In the genomic region with DNA sequence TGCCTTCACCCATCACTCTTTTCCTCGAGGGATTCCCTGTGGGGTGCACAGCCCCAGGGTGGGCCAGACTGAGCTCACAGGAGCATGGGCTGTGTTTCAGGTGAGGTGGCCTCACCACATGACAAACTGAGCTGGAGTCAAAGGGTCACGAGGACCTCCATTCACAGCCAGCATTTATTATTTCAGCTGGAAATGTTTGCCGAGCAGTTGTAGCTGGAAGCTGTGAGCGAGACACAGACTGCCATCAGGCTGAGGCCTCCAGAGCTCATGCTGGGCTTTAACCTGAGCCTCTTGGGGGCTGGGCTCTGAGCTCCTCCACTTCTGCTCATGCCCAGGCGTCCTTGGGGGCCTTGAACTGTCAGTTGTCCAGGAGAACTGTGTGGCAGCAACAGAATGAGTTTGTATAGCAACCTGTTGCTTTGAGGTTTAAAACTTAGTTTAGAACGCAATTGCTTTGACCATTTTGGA, we compare ENCODE assay signal across 1 cellular context.
TF ChIP-seq lines count a peak whose summit lies in the region.

No MANE protein-coding gene starts in this region.

TF ChIP-seq in HepG2, 621 proteins besides CTCF, POLR2A, EP300 and RAD21 (continued from another document and continues in another):
- TF ChIP-seq, protein P1, sequence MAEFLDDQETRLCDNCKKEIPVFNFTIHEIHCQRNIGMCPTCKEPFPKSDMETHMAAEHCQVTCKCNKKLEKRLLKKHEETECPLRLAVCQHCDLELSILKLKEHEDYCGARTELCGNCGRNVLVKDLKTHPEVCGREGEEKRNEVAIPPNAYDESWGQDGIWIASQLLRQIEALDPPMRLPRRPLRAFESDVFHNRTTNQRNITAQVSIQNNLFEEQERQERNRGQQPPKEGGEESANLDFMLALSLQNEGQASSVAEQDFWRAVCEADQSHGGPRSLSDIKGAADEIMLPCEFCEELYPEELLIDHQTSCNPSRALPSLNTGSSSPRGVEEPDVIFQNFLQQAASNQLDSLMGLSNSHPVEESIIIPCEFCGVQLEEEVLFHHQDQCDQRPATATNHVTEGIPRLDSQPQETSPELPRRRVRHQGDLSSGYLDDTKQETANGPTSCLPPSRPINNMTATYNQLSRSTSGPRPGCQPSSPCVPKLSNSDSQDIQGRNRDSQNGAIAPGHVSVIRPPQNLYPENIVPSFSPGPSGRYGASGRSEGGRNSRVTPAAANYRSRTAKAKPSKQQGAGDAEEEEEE (CRISPR knock-in tag; IDR thresholded peaks at IDR 0.05; ENCODE audit: borderline replicate concordance): no peak
- TF ChIP-seq, protein P2, sequence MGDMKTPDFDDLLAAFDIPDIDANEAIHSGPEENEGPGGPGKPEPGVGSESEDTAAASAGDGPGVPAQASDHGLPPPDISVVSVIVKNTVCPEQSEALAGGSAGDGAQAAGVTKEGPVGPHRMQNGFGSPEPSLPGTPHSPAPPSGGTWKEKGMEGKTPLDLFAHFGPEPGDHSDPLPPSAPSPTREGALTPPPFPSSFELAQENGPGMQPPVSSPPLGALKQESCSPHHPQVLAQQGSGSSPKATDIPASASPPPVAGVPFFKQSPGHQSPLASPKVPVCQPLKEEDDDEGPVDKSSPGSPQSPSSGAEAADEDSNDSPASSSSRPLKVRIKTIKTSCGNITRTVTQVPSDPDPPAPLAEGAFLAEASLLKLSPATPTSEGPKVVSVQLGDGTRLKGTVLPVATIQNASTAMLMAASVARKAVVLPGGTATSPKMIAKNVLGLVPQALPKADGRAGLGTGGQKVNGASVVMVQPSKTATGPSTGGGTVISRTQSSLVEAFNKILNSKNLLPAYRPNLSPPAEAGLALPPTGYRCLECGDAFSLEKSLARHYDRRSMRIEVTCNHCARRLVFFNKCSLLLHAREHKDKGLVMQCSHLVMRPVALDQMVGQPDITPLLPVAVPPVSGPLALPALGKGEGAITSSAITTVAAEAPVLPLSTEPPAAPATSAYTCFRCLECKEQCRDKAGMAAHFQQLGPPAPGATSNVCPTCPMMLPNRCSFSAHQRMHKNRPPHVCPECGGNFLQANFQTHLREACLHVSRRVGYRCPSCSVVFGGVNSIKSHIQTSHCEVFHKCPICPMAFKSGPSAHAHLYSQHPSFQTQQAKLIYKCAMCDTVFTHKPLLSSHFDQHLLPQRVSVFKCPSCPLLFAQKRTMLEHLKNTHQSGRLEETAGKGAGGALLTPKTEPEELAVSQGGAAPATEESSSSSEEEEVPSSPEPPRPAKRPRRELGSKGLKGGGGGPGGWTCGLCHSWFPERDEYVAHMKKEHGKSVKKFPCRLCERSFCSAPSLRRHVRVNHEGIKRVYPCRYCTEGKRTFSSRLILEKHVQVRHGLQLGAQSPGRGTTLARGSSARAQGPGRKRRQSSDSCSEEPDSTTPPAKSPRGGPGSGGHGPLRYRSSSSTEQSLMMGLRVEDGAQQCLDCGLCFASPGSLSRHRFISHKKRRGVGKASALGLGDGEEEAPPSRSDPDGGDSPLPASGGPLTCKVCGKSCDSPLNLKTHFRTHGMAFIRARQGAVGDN (CRISPR knock-in tag; IDR thresholded peaks at IDR 0.05): peak; percentile 88
- TF ChIP-seq ARHGAP35 (CRISPR knock-in tag; IDR thresholded peaks at IDR 0.05; ENCODE audit: borderline replicate concordance): no peak
- peak; percentile 66 for TF ChIP-seq RXRA (CRISPR knock-in tag; IDR thresholded peaks at IDR 0.05)
- TF ChIP-seq ZNF570 (CRISPR knock-in tag; IDR thresholded peaks at IDR 0.05; ENCODE audit: borderline replicate concordance): no peak
- no peak for TF ChIP-seq SP140L (CRISPR knock-in tag; IDR thresholded peaks at IDR 0.05; ENCODE audit: borderline replicate concordance)
- TF ChIP-seq, protein P3, sequence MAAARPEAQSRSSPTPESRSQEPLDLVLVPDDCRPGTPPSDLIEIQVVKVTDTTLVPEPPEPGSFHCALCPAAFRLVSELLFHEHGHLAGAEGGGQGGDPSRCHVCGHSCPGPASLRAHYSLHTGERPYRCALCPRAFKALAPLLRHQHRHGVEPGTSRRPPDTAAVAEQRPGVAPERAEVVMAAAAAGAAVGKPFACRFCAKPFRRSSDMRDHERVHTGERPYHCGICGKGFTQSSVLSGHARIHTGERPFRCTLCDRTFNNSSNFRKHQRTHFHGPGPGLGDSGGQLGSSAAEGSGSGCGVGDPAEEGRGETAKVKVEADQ (CRISPR knock-in tag; IDR thresholded peaks at IDR 0.05; ENCODE audit: borderline replicate concordance): no peak
- no peak for TF ChIP-seq ZFP90 (CRISPR knock-in tag; IDR thresholded peaks at IDR 0.05; ENCODE audit: borderline replicate concordance)
- no peak for TF ChIP-seq ZNF746 (CRISPR knock-in tag; IDR thresholded peaks at IDR 0.05)
- TF ChIP-seq, protein P4, sequence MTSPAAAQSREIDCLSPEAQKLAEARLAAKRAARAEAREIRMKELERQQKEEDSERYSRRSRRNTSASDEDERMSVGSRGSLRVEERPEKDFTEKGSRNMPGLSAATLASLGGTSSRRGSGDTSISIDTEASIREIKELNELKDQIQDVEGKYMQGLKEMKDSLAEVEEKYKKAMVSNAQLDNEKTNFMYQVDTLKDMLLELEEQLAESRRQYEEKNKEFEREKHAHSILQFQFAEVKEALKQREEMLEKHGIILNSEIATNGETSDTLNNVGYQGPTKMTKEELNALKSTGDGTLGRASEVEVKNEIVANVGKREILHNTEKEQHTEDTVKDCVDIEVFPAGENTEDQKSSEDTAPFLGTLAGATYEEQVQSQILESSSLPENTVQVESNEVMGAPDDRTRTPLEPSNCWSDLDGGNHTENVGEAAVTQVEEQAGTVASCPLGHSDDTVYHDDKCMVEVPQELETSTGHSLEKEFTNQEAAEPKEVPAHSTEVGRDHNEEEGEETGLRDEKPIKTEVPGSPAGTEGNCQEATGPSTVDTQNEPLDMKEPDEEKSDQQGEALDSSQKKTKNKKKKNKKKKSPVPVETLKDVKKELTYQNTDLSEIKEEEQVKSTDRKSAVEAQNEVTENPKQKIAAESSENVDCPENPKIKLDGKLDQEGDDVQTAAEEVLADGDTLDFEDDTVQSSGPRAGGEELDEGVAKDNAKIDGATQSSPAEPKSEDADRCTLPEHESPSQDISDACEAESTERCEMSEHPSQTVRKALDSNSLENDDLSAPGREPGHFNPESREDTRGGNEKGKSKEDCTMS (CRISPR knock-in tag; conservative IDR thresholded peaks at IDR 0.05): no peak
- no peak for TF ChIP-seq CENPX (CRISPR knock-in tag; IDR thresholded peaks at IDR 0.05)
- no peak for TF ChIP-seq GLI4 (CRISPR knock-in tag; IDR thresholded peaks at IDR 0.05; ENCODE audit: borderline replicate concordance)
- TF ChIP-seq ZNF563 (CRISPR knock-in tag; IDR thresholded peaks at IDR 0.05): no peak
- TF ChIP-seq ZNF484 (CRISPR knock-in tag; IDR thresholded peaks at IDR 0.05; ENCODE audit: borderline replicate concordance, low read depth): no peak
- TF ChIP-seq, protein P5, sequence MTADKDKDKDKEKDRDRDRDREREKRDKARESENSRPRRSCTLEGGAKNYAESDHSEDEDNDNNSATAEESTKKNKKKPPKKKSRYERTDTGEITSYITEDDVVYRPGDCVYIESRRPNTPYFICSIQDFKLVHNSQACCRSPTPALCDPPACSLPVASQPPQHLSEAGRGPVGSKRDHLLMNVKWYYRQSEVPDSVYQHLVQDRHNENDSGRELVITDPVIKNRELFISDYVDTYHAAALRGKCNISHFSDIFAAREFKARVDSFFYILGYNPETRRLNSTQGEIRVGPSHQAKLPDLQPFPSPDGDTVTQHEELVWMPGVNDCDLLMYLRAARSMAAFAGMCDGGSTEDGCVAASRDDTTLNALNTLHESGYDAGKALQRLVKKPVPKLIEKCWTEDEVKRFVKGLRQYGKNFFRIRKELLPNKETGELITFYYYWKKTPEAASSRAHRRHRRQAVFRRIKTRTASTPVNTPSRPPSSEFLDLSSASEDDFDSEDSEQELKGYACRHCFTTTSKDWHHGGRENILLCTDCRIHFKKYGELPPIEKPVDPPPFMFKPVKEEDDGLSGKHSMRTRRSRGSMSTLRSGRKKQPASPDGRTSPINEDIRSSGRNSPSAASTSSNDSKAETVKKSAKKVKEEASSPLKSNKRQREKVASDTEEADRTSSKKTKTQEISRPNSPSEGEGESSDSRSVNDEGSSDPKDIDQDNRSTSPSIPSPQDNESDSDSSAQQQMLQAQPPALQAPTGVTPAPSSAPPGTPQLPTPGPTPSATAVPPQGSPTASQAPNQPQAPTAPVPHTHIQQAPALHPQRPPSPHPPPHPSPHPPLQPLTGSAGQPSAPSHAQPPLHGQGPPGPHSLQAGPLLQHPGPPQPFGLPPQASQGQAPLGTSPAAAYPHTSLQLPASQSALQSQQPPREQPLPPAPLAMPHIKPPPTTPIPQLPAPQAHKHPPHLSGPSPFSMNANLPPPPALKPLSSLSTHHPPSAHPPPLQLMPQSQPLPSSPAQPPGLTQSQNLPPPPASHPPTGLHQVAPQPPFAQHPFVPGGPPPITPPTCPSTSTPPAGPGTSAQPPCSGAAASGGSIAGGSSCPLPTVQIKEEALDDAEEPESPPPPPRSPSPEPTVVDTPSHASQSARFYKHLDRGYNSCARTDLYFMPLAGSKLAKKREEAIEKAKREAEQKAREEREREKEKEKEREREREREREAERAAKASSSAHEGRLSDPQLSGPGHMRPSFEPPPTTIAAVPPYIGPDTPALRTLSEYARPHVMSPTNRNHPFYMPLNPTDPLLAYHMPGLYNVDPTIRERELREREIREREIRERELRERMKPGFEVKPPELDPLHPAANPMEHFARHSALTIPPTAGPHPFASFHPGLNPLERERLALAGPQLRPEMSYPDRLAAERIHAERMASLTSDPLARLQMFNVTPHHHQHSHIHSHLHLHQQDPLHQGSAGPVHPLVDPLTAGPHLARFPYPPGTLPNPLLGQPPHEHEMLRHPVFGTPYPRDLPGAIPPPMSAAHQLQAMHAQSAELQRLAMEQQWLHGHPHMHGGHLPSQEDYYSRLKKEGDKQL (CRISPR knock-in tag; IDR thresholded peaks at IDR 0.05; ENCODE audit: low read depth): no peak
- TF ChIP-seq ELF3 (CRISPR knock-in tag; IDR thresholded peaks at IDR 0.05): no peak
- TF ChIP-seq, protein P6, sequence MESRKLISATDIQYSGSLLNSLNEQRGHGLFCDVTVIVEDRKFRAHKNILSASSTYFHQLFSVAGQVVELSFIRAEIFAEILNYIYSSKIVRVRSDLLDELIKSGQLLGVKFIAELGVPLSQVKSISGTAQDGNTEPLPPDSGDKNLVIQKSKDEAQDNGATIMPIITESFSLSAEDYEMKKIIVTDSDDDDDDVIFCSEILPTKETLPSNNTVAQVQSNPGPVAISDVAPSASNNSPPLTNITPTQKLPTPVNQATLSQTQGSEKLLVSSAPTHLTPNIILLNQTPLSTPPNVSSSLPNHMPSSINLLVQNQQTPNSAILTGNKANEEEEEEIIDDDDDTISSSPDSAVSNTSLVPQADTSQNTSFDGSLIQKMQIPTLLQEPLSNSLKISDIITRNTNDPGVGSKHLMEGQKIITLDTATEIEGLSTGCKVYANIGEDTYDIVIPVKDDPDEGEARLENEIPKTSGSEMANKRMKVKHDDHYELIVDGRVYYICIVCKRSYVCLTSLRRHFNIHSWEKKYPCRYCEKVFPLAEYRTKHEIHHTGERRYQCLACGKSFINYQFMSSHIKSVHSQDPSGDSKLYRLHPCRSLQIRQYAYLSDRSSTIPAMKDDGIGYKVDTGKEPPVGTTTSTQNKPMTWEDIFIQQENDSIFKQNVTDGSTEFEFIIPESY (CRISPR knock-in tag; IDR thresholded peaks at IDR 0.05): no peak
- TF ChIP-seq ZBTB8A (CRISPR knock-in tag; IDR thresholded peaks at IDR 0.05; ENCODE audit: borderline replicate concordance, low read depth): no peak
- TF ChIP-seq ZNF543 (CRISPR knock-in tag; IDR thresholded peaks at IDR 0.05): no peak
- TF ChIP-seq ELF1 (CRISPR knock-in tag; IDR thresholded peaks at IDR 0.05): no peak
- no peak for TF ChIP-seq SMAD3 (CRISPR knock-in tag; IDR thresholded peaks at IDR 0.05)
- TF ChIP-seq ZNF468 (CRISPR knock-in tag; IDR thresholded peaks at IDR 0.05): no peak
- TF ChIP-seq, protein P7, sequence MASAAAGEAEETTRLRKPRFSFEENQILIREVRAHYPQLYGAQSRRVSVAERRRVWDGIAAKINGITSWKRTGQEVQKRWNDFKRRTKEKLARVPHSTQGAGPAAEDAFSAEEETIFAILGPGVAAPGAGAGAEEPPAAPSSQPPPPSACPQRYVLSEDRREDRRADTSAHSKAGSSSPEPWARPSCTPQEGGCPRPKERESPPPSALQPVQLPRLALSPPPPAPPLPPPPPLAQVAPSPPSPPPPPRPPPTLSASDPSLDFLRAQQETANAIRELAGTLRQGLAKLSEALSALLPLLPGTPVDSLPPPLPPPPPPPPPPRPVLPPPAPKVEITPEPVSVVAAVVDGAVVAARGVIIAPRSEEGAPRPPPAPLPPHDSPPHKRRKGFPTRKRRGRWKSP (CRISPR knock-in tag; IDR thresholded peaks at IDR 0.05): no peak
- no peak for TF ChIP-seq ARID2 (CRISPR knock-in tag; IDR thresholded peaks at IDR 0.05; ENCODE audit: borderline replicate concordance)
- TF ChIP-seq ZNF672 (CRISPR knock-in tag; IDR thresholded peaks at IDR 0.05): no peak
- TF ChIP-seq, protein P8, sequence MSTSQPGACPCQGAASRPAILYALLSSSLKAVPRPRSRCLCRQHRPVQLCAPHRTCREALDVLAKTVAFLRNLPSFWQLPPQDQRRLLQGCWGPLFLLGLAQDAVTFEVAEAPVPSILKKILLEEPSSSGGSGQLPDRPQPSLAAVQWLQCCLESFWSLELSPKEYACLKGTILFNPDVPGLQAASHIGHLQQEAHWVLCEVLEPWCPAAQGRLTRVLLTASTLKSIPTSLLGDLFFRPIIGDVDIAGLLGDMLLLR (CRISPR knock-in tag; IDR thresholded peaks at IDR 0.05): no peak
- no peak for TF ChIP-seq SRSF9 (IDR thresholded peaks at IDR 0.05; ENCODE audit: borderline replicate concordance, insufficient read depth, low read depth, low read length, poor library complexity, severe bottlenecking)
- TF ChIP-seq, protein P9, sequence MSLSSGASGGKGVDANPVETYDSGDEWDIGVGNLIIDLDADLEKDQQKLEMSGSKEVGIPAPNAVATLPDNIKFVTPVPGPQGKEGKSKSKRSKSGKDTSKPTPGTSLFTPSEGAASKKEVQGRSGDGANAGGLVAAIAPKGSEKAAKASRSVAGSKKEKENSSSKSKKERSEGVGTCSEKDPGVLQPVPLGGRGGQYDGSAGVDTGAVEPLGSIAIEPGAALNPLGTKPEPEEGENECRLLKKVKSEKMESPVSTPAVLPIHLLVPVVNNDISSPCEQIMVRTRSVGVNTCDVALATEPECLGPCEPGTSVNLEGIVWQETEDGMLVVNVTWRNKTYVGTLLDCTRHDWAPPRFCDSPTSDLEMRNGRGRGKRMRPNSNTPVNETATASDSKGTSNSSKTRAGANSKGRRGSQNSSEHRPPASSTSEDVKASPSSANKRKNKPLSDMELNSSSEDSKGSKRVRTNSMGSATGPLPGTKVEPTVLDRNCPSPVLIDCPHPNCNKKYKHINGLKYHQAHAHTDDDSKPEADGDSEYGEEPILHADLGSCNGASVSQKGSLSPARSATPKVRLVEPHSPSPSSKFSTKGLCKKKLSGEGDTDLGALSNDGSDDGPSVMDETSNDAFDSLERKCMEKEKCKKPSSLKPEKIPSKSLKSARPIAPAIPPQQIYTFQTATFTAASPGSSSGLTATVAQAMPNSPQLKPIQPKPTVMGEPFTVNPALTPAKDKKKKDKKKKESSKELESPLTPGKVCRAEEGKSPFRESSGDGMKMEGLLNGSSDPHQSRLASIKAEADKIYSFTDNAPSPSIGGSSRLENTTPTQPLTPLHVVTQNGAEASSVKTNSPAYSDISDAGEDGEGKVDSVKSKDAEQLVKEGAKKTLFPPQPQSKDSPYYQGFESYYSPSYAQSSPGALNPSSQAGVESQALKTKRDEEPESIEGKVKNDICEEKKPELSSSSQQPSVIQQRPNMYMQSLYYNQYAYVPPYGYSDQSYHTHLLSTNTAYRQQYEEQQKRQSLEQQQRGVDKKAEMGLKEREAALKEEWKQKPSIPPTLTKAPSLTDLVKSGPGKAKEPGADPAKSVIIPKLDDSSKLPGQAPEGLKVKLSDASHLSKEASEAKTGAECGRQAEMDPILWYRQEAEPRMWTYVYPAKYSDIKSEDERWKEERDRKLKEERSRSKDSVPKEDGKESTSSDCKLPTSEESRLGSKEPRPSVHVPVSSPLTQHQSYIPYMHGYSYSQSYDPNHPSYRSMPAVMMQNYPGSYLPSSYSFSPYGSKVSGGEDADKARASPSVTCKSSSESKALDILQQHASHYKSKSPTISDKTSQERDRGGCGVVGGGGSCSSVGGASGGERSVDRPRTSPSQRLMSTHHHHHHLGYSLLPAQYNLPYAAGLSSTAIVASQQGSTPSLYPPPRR (CRISPR knock-in tag; IDR thresholded peaks at IDR 0.05; ENCODE audit: borderline replicate concordance): peak; percentile 69
